28 cellular contexts compared by ENCODE assay signal in genomic region chr17:202501-202951, GRCh38. TPM values are rescaled to one million over a fixed set of nuclear protein-coding genes. Genes with fewer than 3 reads are reported as not detected.
"Had no signal": no experiment of that assay in that cellular context is flagged by ENCODE, and none has a peak within 500 bp of the region (broad histone marks: within the 10 kb centered on the region; RNA-seq: fewer than 3 reads in every experiment).

No MANE protein-coding gene starts in this region.

- H3K27ac Mint-ChIP-seq: immature natural killer cell; mesothelial cell of epicardium; natural killer cell treated with Interleukin-12 subunit alpha and Interleukin-12 subunit beta and Interleukin-15 and Interleukin-18, amount 100 ng/mL, for 72 hours; progenitor cell of endocrine pancreas; stimulated activated naive B cell treated with anti-CD40 and anti-IgM and Interleukin-4, amounts not matched to agents 10 μg/mL and 1 μg/mL and 100 μg/mL, for 72 hours; stimulated activated naive CD8-positive, alpha-beta T cell treated with anti-CD3 and anti-CD28 coated beads, Interleukin-15, Interleukin-2, amounts not matched to agents 100 ng/mL and 50 ng/mL, for 24 hours had no signal

- H3K4me3 Mint-ChIP-seq: immature natural killer cell; mesothelial cell of epicardium; naive B cell; natural killer cell treated with Interleukin-12 subunit alpha and Interleukin-12 subunit beta and Interleukin-15 and Interleukin-18, amount 100 ng/mL, for 72 hours; stimulated activated naive B cell treated with anti-CD40 and anti-IgM and Interleukin-4, amounts not matched to agents 10 μg/mL and 1 μg/mL and 100 μg/mL, for 72 hours; stimulated activated naive CD8-positive, alpha-beta T cell treated with anti-CD3 and anti-CD28 coated beads, Interleukin-15, Interleukin-2, amounts not matched to agents 100 ng/mL and 50 ng/mL, for 24 hours had no signal

- FAIRE-seq: endothelial cell of umbilical vein, pancreas, urothelium cell line had no signal

- H3K9me3 ChIP-seq: esophagus muscularis mucosa, left lung, mucosa of descending colon, pancreas, thoracic aorta had no signal

- ATAC-seq: foreskin keratinocyte; left lung; mucosa of descending colon; natural killer cell treated with Interleukin-12 subunit alpha and Interleukin-12 subunit beta and Interleukin-15 and Interleukin-18, amount 100 ng/mL, for 72 hours; stimulated activated naive B cell treated with anti-CD40 and anti-IgM and Interleukin-4, amounts not matched to agents 10 μg/mL and 1 μg/mL and 100 μg/mL, for 72 hours had no signal

- DNase-seq: dermis blood vessel endothelial cell; effector memory CD4-positive, alpha-beta T cell; foreskin keratinocyte; hypothalamus; immature natural killer cell; islet precursor cell; left lung; mesenchymal stem cell; mucosa of descending colon; naive B cell; occipital lobe; stimulated activated CD4-positive, alpha-beta T cell treated with anti-CD3 and anti-CD28 coated beads, Interleukin-15, amount 100 ng/mL, for 24 hours; stimulated activated CD4-positive, alpha-beta T cell treated with anti-CD3 and anti-CD28 coated beads, Interleukin-2, amount 100 ng/mL, for 48 hours; stimulated activated naive B cell treated with anti-CD40 and anti-IgM and Interleukin-4, amounts not matched to agents 10 μg/mL and 1 μg/mL and 100 μg/mL, for 72 hours; upper lobe of left lung had no signal

- H3K36me3 Mint-ChIP-seq: immature natural killer cell had no signal

- H3K27ac ChIP-seq: coronary artery, esophagus muscularis mucosa, foreskin keratinocyte, left lung, pancreas, skin epidermis, thoracic aorta, tibial nerve, upper lobe of left lung had no signal

- H3K36me3 ChIP-seq: esophagus muscularis mucosa, left lung, pancreas, thoracic aorta, tibial nerve, upper lobe of left lung had no signal

- H3K4me1 Mint-ChIP-seq: immature natural killer cell; naive B cell; stimulated activated naive B cell treated with anti-CD40 and anti-IgM and Interleukin-4, amounts not matched to agents 10 μg/mL and 1 μg/mL and 100 μg/mL, for 72 hours had no signal

- H3K4me3 ChIP-seq: coronary artery, esophagus muscularis mucosa, left lung, mucosa of descending colon, pancreas, skin epidermis, thoracic aorta, tibial nerve, upper lobe of left lung had no signal

- H3K4me1 ChIP-seq: foreskin keratinocyte had no signal

- H3K27me3 ChIP-seq: pancreas, tibial nerve, upper lobe of left lung had no signal

- H3K9me3 Mint-ChIP-seq: natural killer cell treated with Interleukin-12 subunit alpha and Interleukin-12 subunit beta and Interleukin-15 and Interleukin-18, amount 100 ng/mL, for 72 hours; stimulated activated naive CD8-positive, alpha-beta T cell treated with anti-CD3 and anti-CD28 coated beads, Interleukin-15, Interleukin-2, amounts not matched to agents 100 ng/mL and 50 ng/mL, for 24 hours had no signal

RNA-seq across cellular contexts. Expression of gene DOC2B, which starts 21.1 kb away (rescaled TPM):
- total RNA-seq: fibroblast of lung, foreskin keratinocyte had no signal
- polyA plus RNA-seq: fibroblast of lung, foreskin keratinocyte, immature natural killer cell had no signal
